Comparison of ENCODE assay signal across 13 cellular contexts in genomic region chr19:3966051-3967017, GRCh38. TPM values are rescaled to one million over a fixed set of nuclear protein-coding genes. Genes with fewer than 3 reads are reported as not detected.
A peak's percentile ranks its signal among the peaks of the same experiment; 100 is the strongest.
DNase-seq lines count a peak whose midpoint lies in the region; TF ChIP-seq lines count a peak whose summit lies in the region.
"Had no signal": no experiment of that assay in that cellular context is flagged by ENCODE, and none has a peak within 500 bp of the region (broad histone marks: within the 10 kb centered on the region; RNA-seq: fewer than 3 reads in every experiment).

No MANE protein-coding gene starts in this region.

- WGBS in endodermal cell (ENCODE audit: insufficient coverage in 1 of 2, insufficient read length in 1 of 2), 2 experiments = 84 to 88% methylated on average over 22 to 30 of the region's 30 CpGs

- H3K4me1 ChIP-seq in A673 (ENCODE audit: insufficient read depth, low read length, poor library complexity, severe bottlenecking) (peaks cover 20% of the 10 kb centered on the region), HUES6 (ENCODE audit: control insufficient read depth, insufficient read depth, low read length) (peaks cover 24% of the 10 kb centered on the region), endodermal cell (ENCODE audit: control insufficient read depth, insufficient read depth, low read length) (no peaks in the 10 kb centered on the region)

- H3K27ac ChIP-seq in A673 (ENCODE audit: low read depth, low read length, poor library complexity, severe bottlenecking) = peak overlapping the region; percentile 23
- H3K27ac ChIP-seq in HUES6 (ENCODE audit: low read depth, low read length) = peak overlapping the region; percentile 16
- no peak overlapping the region for H3K27ac ChIP-seq in endodermal cell (ENCODE audit: low read depth, low read length)

- peak overlapping the region; percentile 21 for H3K9ac ChIP-seq in HUES6 (ENCODE audit: low read length)
- H3K9ac ChIP-seq in endodermal cell (ENCODE audit: extremely low read depth, low read length, poor library complexity, severe bottlenecking) = no peak overlapping the region

- H3K36me3 ChIP-seq in A673 (ENCODE audit: insufficient read depth, low read length, poor library complexity, severe bottlenecking) (peaks cover 44% of the 10 kb centered on the region), HUES6 (ENCODE audit: control insufficient read depth, insufficient read depth, low read length) (peaks cover 69% of the 10 kb centered on the region), endodermal cell (ENCODE audit: control insufficient read depth, insufficient read depth, low read length) (peaks cover 64% of the 10 kb centered on the region)

- H3K9me3 ChIP-seq in A673 (ENCODE audit: low read depth, low read length, poor library complexity, severe bottlenecking) (no peaks in the 10 kb centered on the region), HUES6 (ENCODE audit: control insufficient read depth, insufficient read depth, low read depth, low read length) (no peaks in the 10 kb centered on the region), endodermal cell (ENCODE audit: control insufficient read depth, low read length) (no peaks in the 10 kb centered on the region)

- no TSS peak for BruUV-seq in A673 (replicated peaks; lab: Mats Ljungman, UMichigan)

- H3K9me3 Mint-ChIP-seq in endodermal cell (no peaks in the 10 kb centered on the region), neural crest cell (no peaks in the 10 kb centered on the region)
- H3K9me3 Mint-ChIP-seq: immature natural killer cell had no signal

- H3K4me3 Mint-ChIP-seq in endodermal cell (no peak overlapping the region), neural crest cell (no peak overlapping the region)
- H3K4me3 Mint-ChIP-seq: immature natural killer cell had no signal

- H3K27me3 ChIP-seq in A673 (replicated peaks; ENCODE audit: insufficient read depth, low read depth, low read length, poor library complexity) (no peaks in the 10 kb centered on the region), HUES6 (ENCODE audit: control insufficient read depth, insufficient read depth, low read length) (no peaks in the 10 kb centered on the region), endodermal cell (ENCODE audit: control insufficient read depth, insufficient read depth, low read length, poor library complexity, severe bottlenecking) (no peaks in the 10 kb centered on the region)

- DNase-seq in A673 (ENCODE audit: low spot score) (no peak), endodermal cell (no peak), neural crest cell (ENCODE audit: low read depth, low spot score) (no peak), EL (no peak), HEK293T (ENCODE audit: extremely low spot score) (no peak), amniotic stem cell (lab: John Stamatoyannopoulos, UW) (no peak), LoVo (ENCODE audit: low spot score) (no peak)
- DNase-seq: activated CD4-positive, alpha-beta T cell treated with anti-CD3 and anti-CD28 coated beads for 1 hour; immature natural killer cell; Kasumi-1; NCI-H345 had no signal

- H3K27me3 Mint-ChIP-seq in endodermal cell (ENCODE audit: insufficient read depth) (no peaks in the 10 kb centered on the region), neural crest cell (ENCODE audit: low read depth) (peaks cover 13% of the 10 kb centered on the region)

- H3K27ac Mint-ChIP-seq in endodermal cell (peak overlapping the region; percentile 88), neural crest cell (ENCODE audit: unreplicated experiment) (peak overlapping the region; percentile 67)

- intact Hi-C loops in A673 (cut with micrococcal nuclease; ENCODE audit: unreplicated experiment) = no loop called here

- TF ChIP-seq CTCF in A673 (conservative IDR thresholded peaks at IDR 0.05; ENCODE audit: low read depth, low read length) (no peak), endodermal cell (conservative IDR thresholded peaks at IDR 0.05) (no peak), neural crest cell (conservative IDR thresholded peaks at IDR 0.05) (no peak)

- H3K4me3 ChIP-seq in A673 (ENCODE audit: low read depth, low read length, poor library complexity, severe bottlenecking) = no peak overlapping the region
- no peak overlapping the region for H3K4me3 ChIP-seq in HUES6 (ENCODE audit: low read depth, low read length)
- H3K4me3 ChIP-seq in endodermal cell (ENCODE audit: low read length) = no peak overlapping the region

- peaks cover 62% of the 10 kb centered on the region for H3K36me3 Mint-ChIP-seq in endodermal cell (ENCODE audit: low read depth)
- H3K36me3 Mint-ChIP-seq in neural crest cell (ENCODE audit: low read depth) = peaks cover 6% of the 10 kb centered on the region

- CTCF ChIA-PET in A673 (lab: Charles Lee) = no interaction called here
- CTCF ChIA-PET in HEK293T (lab: Yijun Ruan, JAX) = no interaction called here

- H3K4me1 Mint-ChIP-seq in endodermal cell (peaks cover 26% of the 10 kb centered on the region), neural crest cell (peaks cover 29% of the 10 kb centered on the region)

- POLR2A ChIA-PET in A673 (lab: Charles Lee; ENCODE audit: low non-redundant PET) = no interaction called here
- POLR2A ChIA-PET in HEK293T (lab: Yijun Ruan, JAX) = no interaction called here

TF ChIP-seq in HEK293T, 16 proteins besides CTCF, POLR2A, EP300 and RAD21:
- TF ChIP-seq ELF4 (IDR thresholded peaks at IDR 0.05) = no peak
TF ChIP-seq in HEK293T: peak in this region for 0.

RNA-seq across cellular contexts. Expression of gene DAPK3, which starts 4.6 kb away (rescaled TPM):
- total RNA-seq in A673 (2021) = 58.3 and 65.9 TPM in 2 replicates
- total RNA-seq in endodermal cell = 100 to 1,000 TPM in 1 of 2 donors, 10 to 100 TPM in 1; 89.9 to 106 TPM
- polyA plus RNA-seq in endodermal cell (2013, experiment 1 of 2) = 64.1 TPM
- polyA plus RNA-seq in endodermal cell (2013, experiment 2 of 2) = 54.5 TPM
- total RNA-seq in neural crest cell = 61.8 and 63.1 TPM in 2 replicates

RNA-seq across cellular contexts. Expression of gene EEF2, which starts 18.9 kb away (rescaled TPM):
- total RNA-seq in A673 (2021) (2,701 and 2,706 TPM in 2 replicates), endodermal cell (1,000 to 10,000 TPM; 1,913 to 2,886 TPM), neural crest cell (2,663 and 2,725 TPM in 2 replicates)
- polyA plus RNA-seq in endodermal cell (2013, experiment 1 of 2) = 1,668 TPM
- polyA plus RNA-seq in endodermal cell (2013, experiment 2 of 2) = 1,515 TPM

RNA-seq across cellular contexts. Expression of gene NMRK2, which starts 33.5 kb away (rescaled TPM):
- total RNA-seq in A673 (2021) (not detected in 2 replicates), endodermal cell (10 to 100 TPM; 22.1 to 36.4 TPM), neural crest cell (not detected in 2 replicates)
- polyA plus RNA-seq in endodermal cell (2013, experiment 1 of 2) = 8.8 TPM
- polyA plus RNA-seq in endodermal cell (2013, experiment 2 of 2) = 6.7 TPM
- polyA plus RNA-seq: immature natural killer cell, neural cell had no signal

RNA-seq across cellular contexts. Expression of gene PIAS4, which starts 41.2 kb away (rescaled TPM):
- total RNA-seq in A673 (2021) (48.1 and 59.1 TPM in 2 replicates), endodermal cell (10 to 100 TPM; 57.5 to 58.1 TPM), neural crest cell (49.6 and 58.8 TPM in 2 replicates)
- 35.5 TPM for polyA plus RNA-seq in endodermal cell (2013, experiment 1 of 2)
- 30.9 TPM for polyA plus RNA-seq in endodermal cell (2013, experiment 2 of 2)

Comparison
In these comparisons a context has a peak if more than half of its experiments do, and no peak if none do; other contexts are left out.
1. RNA of gene NMRK2, which starts 33.5 kb away (total RNA-seq): 22.1 to 36.4 TPM in endodermal cell; not detected in A673 and not detected in neural crest cell; every median in the first group is over 10 times any median in the second.